Comparison of ENCODE assay signal across 9 cellular contexts in the genomic region with DNA sequence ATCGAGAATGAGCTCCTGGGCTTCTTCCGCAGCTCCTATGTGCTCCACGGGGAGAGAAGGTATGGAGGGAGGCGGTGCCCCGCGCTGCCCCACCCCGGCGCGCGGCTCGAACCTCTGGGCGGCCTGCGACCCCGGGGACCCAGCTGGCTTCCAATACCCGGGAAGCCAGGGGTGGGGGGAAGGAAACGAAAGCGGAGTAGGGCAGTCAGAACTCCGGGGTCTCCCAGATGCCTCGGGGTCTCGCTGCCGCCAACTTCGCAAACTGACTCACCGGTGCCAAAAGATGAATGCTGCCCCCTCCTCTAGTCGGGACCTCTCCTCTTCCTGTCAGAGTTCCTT. TPM values are rescaled to one million over a fixed set of nuclear protein-coding genes. Genes with fewer than 3 reads are reported as not detected.
DNase-seq lines count a peak whose midpoint lies in the region; ATAC-seq and TF ChIP-seq lines count a peak whose summit lies in the region.
"Had no signal": no experiment of that assay in that cellular context is flagged by ENCODE, and none has a peak within 500 bp of the region (broad histone marks: within the 10 kb centered on the region; RNA-seq: fewer than 3 reads in every experiment).

No MANE protein-coding gene starts in this region.

- H3K36me3 ChIP-seq in cardiac muscle cell (no peaks in the 10 kb centered on the region), upper lobe of right lung (no peaks in the 10 kb centered on the region)
- H3K36me3 ChIP-seq: colonic mucosa had no signal

- H3K4me1 Mint-ChIP-seq in mesothelial cell of epicardium: peaks cover 13% of the 10 kb centered on the region
- no peaks in the 10 kb centered on the region for H3K4me1 Mint-ChIP-seq in effector memory CD8-positive, alpha-beta T cell (ENCODE audit: low read depth in 2 of 2)

- ATAC-seq in Right ventricle myocardium superior (ENCODE audit: poor library complexity): no peak
- peak; percentile 7 for ATAC-seq in upper lobe of right lung
- no peak for ATAC-seq in effector memory CD8-positive, alpha-beta T cell (replicated peaks)

- no peaks in the 10 kb centered on the region for H3K9me3 Mint-ChIP-seq in mesothelial cell of epicardium
- H3K9me3 Mint-ChIP-seq in effector memory CD8-positive, alpha-beta T cell: no peaks in the 10 kb centered on the region

- H3K4me3 ChIP-seq in cardiac muscle cell (peak overlapping the region; percentile 44), epithelial cell of proximal tubule (ENCODE audit: low read depth, low read length) (peak overlapping the region; percentile 90), upper lobe of right lung (peak overlapping the region; percentile 55)

- intact Hi-C loops in Right ventricle myocardium superior (cut with DNase I): no loop called here
- intact Hi-C loops in upper lobe of right lung (cut with DNase I): no loop called here

- H3K27ac ChIP-seq in cardiac muscle cell (no peak overlapping the region), upper lobe of right lung (peak overlapping the region; percentile 71)
- H3K27ac ChIP-seq: colonic mucosa had no signal

- H3K4me3 Mint-ChIP-seq in mesothelial cell of epicardium: peak overlapping the region; percentile 83
- H3K4me3 Mint-ChIP-seq in effector memory CD8-positive, alpha-beta T cell: no peak overlapping the region

- H3K36me3 Mint-ChIP-seq in mesothelial cell of epicardium: no peaks in the 10 kb centered on the region
- no peaks in the 10 kb centered on the region for H3K36me3 Mint-ChIP-seq in effector memory CD8-positive, alpha-beta T cell (ENCODE audit: insufficient read depth)

- no peaks in the 10 kb centered on the region for H3K9me3 ChIP-seq in cardiac muscle cell (ENCODE audit: low read depth)
- H3K9me3 ChIP-seq in upper lobe of right lung: no peaks in the 10 kb centered on the region
- H3K9me3 ChIP-seq: colonic mucosa had no signal

- H3K4me1 ChIP-seq in cardiac muscle cell (ENCODE audit: low read depth): no peaks in the 10 kb centered on the region
- peaks cover 5% of the 10 kb centered on the region for H3K4me1 ChIP-seq in upper lobe of right lung
- H3K4me1 ChIP-seq: colonic mucosa had no signal

- peaks cover 79% of the 10 kb centered on the region for H3K27me3 ChIP-seq in cardiac muscle cell
- H3K27me3 ChIP-seq in upper lobe of right lung: peaks cover 29% of the 10 kb centered on the region

- TF ChIP-seq CTCF in cardiac muscle cell (IDR thresholded peaks at IDR 0.05; ENCODE audit: low read depth, low read length) (no peak), epithelial cell of proximal tubule (conservative IDR thresholded peaks at IDR 0.05; ENCODE audit: low read depth, low read length) (no peak), mesothelial cell of epicardium (IDR thresholded peaks at IDR 0.05; ENCODE audit: unreplicated experiment) (no peak), upper lobe of right lung (IDR thresholded peaks at IDR 0.05) (no peak)

- no peak overlapping the region for H3K27ac Mint-ChIP-seq in mesothelial cell of epicardium
- H3K27ac Mint-ChIP-seq in effector memory CD8-positive, alpha-beta T cell: no peak overlapping the region

- H3K27me3 Mint-ChIP-seq in mesothelial cell of epicardium (ENCODE audit: low read depth): peaks cover 92% of the 10 kb centered on the region
- peaks cover 22 to 32% of the 10 kb centered on the region in 2 donors for H3K27me3 Mint-ChIP-seq in effector memory CD8-positive, alpha-beta T cell

- DNase-seq in cardiac muscle cell (ENCODE audit: low read depth in 1 of 2, low spot score in 1 of 2): no peak
- DNase-seq in Right ventricle myocardium superior: no peak
- DNase-seq in epithelial cell of proximal tubule (ENCODE audit: low read depth): no peak
- no peak for DNase-seq in mesothelial cell of epicardium (ENCODE audit: low spot score in 2 of 2, unreplicated experiment in 2 of 2)
- DNase-seq in upper lobe of right lung: no peak
- DNase-seq in Ammon's horn (ENCODE audit: low spot score): no peak
- no peak for DNase-seq in OCI-M1 (lab: John Stamatoyannopoulos, UW)
- DNase-seq in effector memory CD8-positive, alpha-beta T cell: no peak

RNA-seq across cellular contexts. Expression of a gene that starts 1.3 kb away (rescaled TPM):
- total RNA-seq in cardiac muscle cell (0.11 TPM in 1 of 2 replicates, not detected in the other), Right ventricle myocardium superior (1.5 TPM), epithelial cell of proximal tubule (25.9 and 26.9 TPM in 2 replicates), mesothelial cell of epicardium (1.0 to 1.7 TPM (median 1.4 TPM) in 3 replicates), upper lobe of right lung (7.3 TPM)
- polyA plus RNA-seq in cardiac muscle cell: not detected in 2 replicates
